In the genomic region with DNA sequence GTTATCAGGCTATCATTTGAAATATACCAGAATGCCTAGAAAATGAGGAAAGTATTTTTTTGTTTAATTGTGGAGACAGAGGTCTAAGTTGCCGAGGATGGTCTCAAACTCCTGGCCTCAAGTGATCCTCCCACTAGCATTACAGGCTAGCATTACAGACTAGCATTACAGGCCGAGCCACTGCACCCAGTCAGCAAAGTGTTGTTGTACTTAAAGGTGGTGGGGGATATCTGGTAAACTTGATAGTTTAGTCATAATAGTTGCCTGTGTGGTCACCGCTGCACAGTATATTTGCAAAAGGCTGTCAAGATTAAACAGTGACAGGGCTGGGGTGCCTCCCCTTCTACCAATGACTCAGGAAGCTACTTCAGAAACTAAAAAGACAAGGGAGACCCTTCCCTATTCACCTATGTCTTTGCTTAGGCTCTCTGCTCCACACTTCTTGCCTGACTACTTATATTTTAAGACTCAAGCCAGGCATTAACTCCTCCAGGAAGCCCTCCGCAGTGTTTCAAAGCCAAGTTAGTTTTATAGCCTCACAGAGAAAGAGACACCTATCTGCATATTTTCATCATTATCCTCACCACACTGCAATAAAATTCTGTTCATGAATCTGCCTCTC, we compare ENCODE assay signal across 9 cellular contexts. TPM values are rescaled to one million over a fixed set of nuclear protein-coding genes. Genes with fewer than 3 reads are reported as not detected.
A peak's percentile ranks its signal among the peaks of the same experiment; 100 is the strongest.
DNase-seq lines count a peak whose midpoint lies in the region; ATAC-seq, FAIRE-seq and TF ChIP-seq lines count a peak whose summit lies in the region.
"Had no signal": no experiment of that assay in that cellular context is flagged by ENCODE, and none has a peak within 500 bp of the region (broad histone marks: within the 10 kb centered on the region; RNA-seq: fewer than 3 reads in every experiment).

No MANE protein-coding gene starts in this region.

- H4K20me1 ChIP-seq in astrocyte (ENCODE audit: insufficient read depth, low read length) = peaks cover 11% of the 10 kb centered on the region

- no peak overlapping the region for H3K9ac ChIP-seq in astrocyte (ENCODE audit: low read length)

- peak; percentile 55 for DNase-seq in Daoy (ENCODE audit: low read depth)
- peak; percentile 71 for DNase-seq in astrocyte (ENCODE audit: low read depth)
- DNase-seq in A673 (ENCODE audit: low spot score) = no peak
- DNase-seq in cerebellar nuclear complex (lab: John Stamatoyannopoulos, UW) = no peak
- DNase-seq in immature natural killer cell = no peak
- no peak for DNase-seq in SKM-1 treated with dmso at 0.1 percent for 144 hours (lab: John Stamatoyannopoulos, UW; ENCODE audit: unreplicated experiment)

- FAIRE-seq in astrocyte (lab: Jason Lieb, UNC) = no peak

- TF ChIP-seq CTCF in astrocyte (IDR thresholded peaks at IDR 0.05; ENCODE audit: insufficient read depth, low read depth, low read length) (no peak), A673 (conservative IDR thresholded peaks at IDR 0.05; ENCODE audit: low read depth, low read length) (no peak)

- H3K36me3 ChIP-seq in astrocyte (ENCODE audit: insufficient read depth, low read length) (no peaks in the 10 kb centered on the region), A673 (ENCODE audit: insufficient read depth, low read length, poor library complexity, severe bottlenecking) (no peaks in the 10 kb centered on the region)

- H2AFZ ChIP-seq in astrocyte (ENCODE audit: low read depth, low read length) = no peak overlapping the region

- H3K27ac ChIP-seq in astrocyte (ENCODE audit: low read depth, low read length) = no peak overlapping the region
- no peak overlapping the region for H3K27ac ChIP-seq in A673 (ENCODE audit: low read depth, low read length, poor library complexity, severe bottlenecking)

- H3K4me2 ChIP-seq in astrocyte (ENCODE audit: low read length) = no peak overlapping the region

- no peaks in the 10 kb centered on the region for H3K9me3 ChIP-seq in astrocyte (ENCODE audit: insufficient read depth, low read depth, low read length)
- H3K9me3 ChIP-seq in A673 (ENCODE audit: low read depth, low read length, poor library complexity, severe bottlenecking) = no peaks in the 10 kb centered on the region
- H3K9me3 ChIP-seq: HAP-1 had no signal

- BruUV-seq in A673 (replicated peaks; lab: Mats Ljungman, UMichigan) = no TSS peak

- ATAC-seq in GM19455 (IDR thresholded peaks at IDR 0.05; ENCODE audit: unreplicated experiment) = peak; percentile 47
- peak; percentile 62 for ATAC-seq in HG03354 (IDR thresholded peaks at IDR 0.05; ENCODE audit: poor library complexity, severe bottlenecking, unreplicated experiment)

- H3K4me3 ChIP-seq in astrocyte (ENCODE audit: insufficient read depth, low read depth, low read length) (no peak overlapping the region), A673 (ENCODE audit: low read depth, low read length, poor library complexity, severe bottlenecking) (no peak overlapping the region)
- H3K4me3 ChIP-seq: HAP-1 had no signal

- intact Hi-C loops in A673 (cut with micrococcal nuclease; ENCODE audit: unreplicated experiment) = loop anchor here (10.0 kb wide), 1 partner anchor 230 kb away; a partner anchor contains a TSS

- H3K9me3 Mint-ChIP-seq in astrocyte (ENCODE audit: unreplicated experiment) (no peaks in the 10 kb centered on the region), immature natural killer cell (no peaks in the 10 kb centered on the region)

- no peaks in the 10 kb centered on the region for H3K36me3 Mint-ChIP-seq in astrocyte (ENCODE audit: low read depth, unreplicated experiment)
- H3K36me3 Mint-ChIP-seq in immature natural killer cell = no peaks in the 10 kb centered on the region

- no peak overlapping the region for H3K4me3 Mint-ChIP-seq in astrocyte (ENCODE audit: unreplicated experiment)
- H3K4me3 Mint-ChIP-seq in immature natural killer cell = no peak overlapping the region

- H3K4me1 ChIP-seq in astrocyte (ENCODE audit: insufficient read depth, low read length) = peaks cover 7% of the 10 kb centered on the region
- peaks cover 6% of the 10 kb centered on the region for H3K4me1 ChIP-seq in A673 (ENCODE audit: insufficient read depth, low read length, poor library complexity, severe bottlenecking)

- H3K27me3 Mint-ChIP-seq in astrocyte (ENCODE audit: low read depth, unreplicated experiment) (no peaks in the 10 kb centered on the region), immature natural killer cell (ENCODE audit: low read depth in 3 of 3) (peaks cover 8 to 23% (median 10%) of the 10 kb centered on the region in 3 donors)

- CTCF ChIA-PET in A673 (lab: Charles Lee) = no interaction called here

- H3K79me2 ChIP-seq in astrocyte (ENCODE audit: insufficient read depth, low read length) = peaks cover 19% of the 10 kb centered on the region

- H3K27ac Mint-ChIP-seq in astrocyte (ENCODE audit: unreplicated experiment) (no peak overlapping the region), immature natural killer cell (no peak overlapping the region)

- POLR2A ChIA-PET in A673 (lab: Charles Lee; ENCODE audit: low non-redundant PET) = no interaction called here

- H3K4me1 Mint-ChIP-seq in astrocyte (ENCODE audit: low read depth, unreplicated experiment) = peaks cover 6% of the 10 kb centered on the region
- peaks cover 18 to 21% of the 10 kb centered on the region in 2 donors for H3K4me1 Mint-ChIP-seq in immature natural killer cell

- H3K27me3 ChIP-seq in astrocyte (ENCODE audit: insufficient read depth, low read length) (no peaks in the 10 kb centered on the region), A673 (replicated peaks; ENCODE audit: insufficient read depth, low read depth, low read length, poor library complexity) (no peaks in the 10 kb centered on the region)

RNA-seq across cellular contexts. Expression of a gene that starts 3.1 kb away (rescaled TPM):
- 14.6 and 15.6 TPM in 2 replicates for total RNA-seq in Daoy (2014; rRNA removed; shearing (Covaris generic))
- total RNA-seq in astrocyte (65.4 and 66.8 TPM in 2 replicates), A673 (2021) (66.7 and 68.9 TPM in 2 replicates)
- polyA plus RNA-seq in immature natural killer cell = 10 to 100 TPM; 35.6 to 53.8 (median 42.0) TPM

Comparison
In these comparisons a context has a peak if more than half of its experiments do, and no peak if none do; other contexts are left out.
1. DNase-seq: peak in Daoy (single experiment) and astrocyte (single experiment); none in A673 (single experiment), cerebellar nuclear complex (0 of 2), immature natural killer cell (0 of 3) and SKM-1 treated with dmso at 0.1 percent for 144 hours (single experiment).